Comparison of ENCODE assay signal across 8 cellular contexts in the genomic region with DNA sequence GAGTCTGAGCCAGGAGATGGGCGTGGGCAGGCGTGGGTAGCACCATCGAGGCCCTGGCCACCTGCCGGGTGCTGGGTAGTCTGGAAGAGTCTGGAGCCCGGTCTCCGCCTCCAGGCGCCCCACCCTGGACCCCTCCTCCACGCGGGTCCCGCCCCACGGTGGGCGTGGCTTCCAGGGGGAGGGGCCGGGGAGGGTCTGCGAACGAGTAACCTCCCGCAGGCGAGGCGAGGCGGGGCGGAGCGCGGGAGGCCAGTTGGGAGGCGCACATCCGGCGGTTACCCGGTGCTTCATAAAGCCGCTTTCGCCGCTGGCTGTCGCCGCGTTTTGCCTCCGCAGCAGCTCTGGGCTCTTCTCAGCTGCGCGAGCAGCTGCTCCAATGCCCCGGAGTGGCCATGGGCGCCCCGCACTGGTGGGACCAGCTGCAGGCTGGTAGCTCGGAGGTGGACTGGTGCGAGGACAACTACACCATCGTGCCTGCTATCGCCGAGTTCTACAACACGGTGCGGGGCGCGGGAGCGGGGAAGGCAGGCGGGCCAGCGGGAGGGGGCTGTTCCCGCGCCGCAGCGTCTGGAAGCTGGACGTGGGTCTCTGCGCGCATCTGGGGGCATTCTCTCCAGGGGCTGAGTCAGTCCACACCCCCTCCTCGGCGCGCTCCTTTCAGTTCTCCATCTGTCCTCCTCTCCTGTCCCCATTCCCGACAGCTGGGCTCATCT. TPM values are rescaled to one million over a fixed set of nuclear protein-coding genes. Genes with fewer than 3 reads are reported as not detected.
DNase-seq lines count a peak whose midpoint lies in the region; ATAC-seq and TF ChIP-seq lines count a peak whose summit lies in the region.

ACER2 (plus strand) TSS at position 317 of the 713 bp plus-strand sequence; CDS start at position 393, 76 bp downstream.

- H3F3A ChIP-seq in OCI-LY1 (ENCODE audit: insufficient read depth, low read length): no peaks in the 10 kb centered on the region

- no peaks in the 10 kb centered on the region for H3K79me2 ChIP-seq in OCI-LY1 (ENCODE audit: insufficient read depth, low read length)

- WGBS in HUES64: under 1% methylated on average over 61 of the region's 61 CpGs

- H3K36me3 ChIP-seq in HUES64 (ENCODE audit: insufficient read depth, low read length) (peaks cover 5% of the 10 kb centered on the region; the same call in 1 of the 2 replicates), OCI-LY1 (ENCODE audit: insufficient read depth, low read length) (no peaks in the 10 kb centered on the region), mucosa of rectum (ENCODE audit: control insufficient read depth in 2 of 2, insufficient read depth in 2 of 2, low read length in 2 of 2) (no peaks in the 10 kb centered on the region)

- no peaks in the 10 kb centered on the region for H3K9me2 ChIP-seq in OCI-LY1 (ENCODE audit: low read depth, low read length)

- H3K27ac ChIP-seq in HUES64 (ENCODE audit: low read depth, low read length) (peak within 1 kb of the TSS; percentile 89), OCI-LY1 (ENCODE audit: low read depth, low read length, poor library complexity, severe bottlenecking) (no peak within 1 kb of the TSS), mucosa of rectum (ENCODE audit: low read depth in 2 of 2, low read length in 2 of 2) (peak within 1 kb of the TSS; percentile 71 to 81)

- H3K27me3 ChIP-seq in HUES64 (ENCODE audit: insufficient read depth, low read length) (peaks cover 9% of the 10 kb centered on the region), OCI-LY1 (ENCODE audit: insufficient read depth, low read length) (no peaks in the 10 kb centered on the region), mucosa of rectum (ENCODE audit: control insufficient read depth in 2 of 2, insufficient read depth in 2 of 2, low read length in 2 of 2) (no peaks in the 10 kb centered on the region)

- peak; percentile 80 for TF ChIP-seq POLR2A in erythroblast (IDR thresholded peaks at IDR 0.05; ENCODE audit: low read length)

- H3K4me1 ChIP-seq in HUES64 (ENCODE audit: insufficient read depth, low read length): peaks cover 4% of the 10 kb centered on the region; the same call in 1 of the 2 replicates
- H3K4me1 ChIP-seq in OCI-LY1 (ENCODE audit: insufficient read depth, low read length, severe bottlenecking): peaks cover 13% of the 10 kb centered on the region
- peaks cover 9 to 10% of the 10 kb centered on the region in 2 donors for H3K4me1 ChIP-seq in mucosa of rectum (ENCODE audit: control insufficient read depth in 2 of 2, insufficient read depth in 2 of 2, low read length in 2 of 2)

- peak within 1 kb of the TSS; percentile 62 for H3K4me3 ChIP-seq in HUES64 (ENCODE audit: low read length)
- peak within 1 kb of the TSS; percentile 78 for H3K4me3 ChIP-seq in OCI-LY1 (ENCODE audit: low read depth, low read length, poor library complexity, severe bottlenecking)
- peak within 1 kb of the TSS; percentile 73 to 86 for H3K4me3 ChIP-seq in mucosa of rectum (ENCODE audit: low read length in 2 of 2)

- no peak; the same call in 1 of the 2 replicates for TF ChIP-seq CTCF in OCI-LY1 (IDR thresholded peaks at IDR 0.05; ENCODE audit: low read length)

- H3K9ac ChIP-seq in HUES64 (ENCODE audit: low read depth, low read length) (peak within 1 kb of the TSS; percentile 70), OCI-LY1 (ENCODE audit: low read length) (peak within 1 kb of the TSS; percentile 71), mucosa of rectum (ENCODE audit: low read depth in 1 of 2, low read length in 2 of 2) (peak within 1 kb of the TSS; percentile 83 to 90)

- H3K4me2 ChIP-seq in OCI-LY1 (ENCODE audit: low read length): peak within 1 kb of the TSS; percentile 97

- peaks cover under 1% of the 10 kb centered on the region; the same call in 1 of the 2 replicates for H3K9me3 ChIP-seq in HUES64 (ENCODE audit: insufficient read depth, low read depth, low read length)
- H3K9me3 ChIP-seq in OCI-LY1 (ENCODE audit: low read length): no peaks in the 10 kb centered on the region
- no peaks in the 10 kb centered on the region for H3K9me3 ChIP-seq in mucosa of rectum (ENCODE audit: control insufficient read depth in 2 of 2, low read length in 2 of 2)

- DNase-seq in DMS153 (lab: John Stamatoyannopoulos, UW): peak; percentile 91
- DNase-seq in activated T-cell treated with anti-CD3 and anti-CD28 coated beads for 48 hours (ENCODE audit: low read depth): peak; percentile 92
- DNase-seq in erythroblast (lab: John Stamatoyannopoulos, UW): peak; percentile 92 to 93
- DNase-seq in stimulated activated CD8-positive, alpha-beta memory T cell treated with anti-CD3 and anti-CD28 coated beads, Interleukin-4, amount 100 ng/mL, for 4 hours (ENCODE audit: low read depth in 2 of 2, low spot score in 1 of 2): peak; percentile 87 to 92

- peak within 1 kb of the TSS; percentile 68; the same call in 1 of the 2 replicates for H2AFZ ChIP-seq in OCI-LY1 (ENCODE audit: low read length)

- H4K20me1 ChIP-seq in OCI-LY1 (ENCODE audit: insufficient read depth, low read length): no peaks in the 10 kb centered on the region

- peak; percentile 93 for ATAC-seq in GM21515 (IDR thresholded peaks at IDR 0.05; ENCODE audit: unreplicated experiment)

RNA-seq across cellular contexts. Expression of gene ACER2, which starts in this region (rescaled TPM):
- polyA plus RNA-seq in HUES64 (2013, experiment 1 of 2): 5.1 TPM
- polyA plus RNA-seq in HUES64 (2013, experiment 2 of 2): 5.3 TPM
